In genomic region chr21:43646550-43647260, GRCh38 we compare ENCODE assay signal across 8 cellular contexts. TPM values are rescaled to one million over a fixed set of nuclear protein-coding genes. Genes with fewer than 3 reads are reported as not detected.
DNase-seq lines count a peak whose midpoint lies in the region; ATAC-seq and TF ChIP-seq lines count a peak whose summit lies in the region.

No MANE protein-coding gene starts in this region.

- DNase-seq in DMS153 treated with DMSO at 0.1 percent for 48 hours (lab: John Stamatoyannopoulos, UW; ENCODE audit: unreplicated experiment), result peak; percentile 93
- DNase-seq in HFF-Myc (ENCODE audit: extremely low read depth, low read depth), result peak; percentile 75
- peak; percentile 74 for DNase-seq in NCI-H146 treated with DMSO at 0.1 percent for 48 hours (lab: John Stamatoyannopoulos, UW; ENCODE audit: unreplicated experiment)
- peak; percentile 98 for DNase-seq in SW480 (ENCODE audit: low spot score)
- peak; percentile 87 for DNase-seq in activated naive CD8-positive, alpha-beta T cell treated with anti-CD3 and anti-CD28 coated beads, Interleukin-2, amount 50 U/mL, for 24 hours
- peak; percentile 89 to 94 (median 92) for DNase-seq in heart left ventricle
- peak; percentile 80 for DNase-seq in pulmonary artery endothelial cell (ENCODE audit: low read depth, low spot score)
- DNase-seq in aorta, result peak; percentile 93 to 95

- no peaks in the 10 kb centered on the region for H3K36me3 ChIP-seq in heart left ventricle
- no peaks in the 10 kb centered on the region for H3K36me3 ChIP-seq in aorta (ENCODE audit: control insufficient read depth in 1 of 2, insufficient read depth in 2 of 2, low read length in 1 of 2)

- peaks cover 23% of the 10 kb centered on the region for H3K4me1 Mint-ChIP-seq in activated naive CD8-positive, alpha-beta T cell treated with anti-CD3 and anti-CD28 coated beads, Interleukin-2, amount 50 U/mL, for 24 hours

- no peak for TF ChIP-seq POLR2A in heart left ventricle (IDR thresholded peaks at IDR 0.05)

- H3K27me3 Mint-ChIP-seq in activated naive CD8-positive, alpha-beta T cell treated with anti-CD3 and anti-CD28 coated beads, Interleukin-2, amount 50 U/mL, for 24 hours, result peaks cover 2% of the 10 kb centered on the region

- H3K9me3 ChIP-seq in heart left ventricle (no peaks in the 10 kb centered on the region), aorta (ENCODE audit: control insufficient read depth, low read length) (no peaks in the 10 kb centered on the region)

- H3K27me3 ChIP-seq in heart left ventricle (no peaks in the 10 kb centered on the region), aorta (ENCODE audit: control insufficient read depth in 1 of 2, insufficient read depth in 2 of 2, low read length in 1 of 2) (no peaks in the 10 kb centered on the region)

- ATAC-seq in activated naive CD8-positive, alpha-beta T cell treated with anti-CD3 and anti-CD28 coated beads, Interleukin-2, amount 50 U/mL, for 24 hours, result peak; percentile 99
- ATAC-seq in heart left ventricle (peak; percentile 91 to 97 (median 96)), aorta (ENCODE audit: low FRiP score) (peak; percentile 98)

- TF ChIP-seq CTCF in HFF-Myc (IDR thresholded peaks at IDR 0.05; ENCODE audit: low read depth, low read length, missing control alignments) (peak; percentile 96), heart left ventricle (IDR thresholded peaks at IDR 0.05) (peak; percentile 99 to 100 (median 99))

- 19 to 22% (median 20%) methylated on average over 7 of the region's 7 CpGs for WGBS in heart left ventricle, 4 donors
- 24% methylated on average over 7 of the region's 7 CpGs for WGBS in aorta, 2 donors

- intact Hi-C loops in heart left ventricle (cut with DNase I), result loop anchor here in 2 of 10 donors (5.0 to 10.0 kb wide), 4 partner anchors 34 to 732 kb away; no protein-coding TSS in a partner anchor
- intact Hi-C loops in aorta (cut with DNase I), result no loop called here

- H3K36me3 Mint-ChIP-seq in activated naive CD8-positive, alpha-beta T cell treated with anti-CD3 and anti-CD28 coated beads, Interleukin-2, amount 50 U/mL, for 24 hours (ENCODE audit: low read depth), result no peaks in the 10 kb centered on the region

- no peak overlapping the region for H3K27ac Mint-ChIP-seq in activated naive CD8-positive, alpha-beta T cell treated with anti-CD3 and anti-CD28 coated beads, Interleukin-2, amount 50 U/mL, for 24 hours

- H3K9me3 Mint-ChIP-seq in activated naive CD8-positive, alpha-beta T cell treated with anti-CD3 and anti-CD28 coated beads, Interleukin-2, amount 50 U/mL, for 24 hours, result no peaks in the 10 kb centered on the region

- H3K4me3 ChIP-seq in HFF-Myc (replicated peaks; ENCODE audit: low read depth, low read length) (no peak overlapping the region), heart left ventricle (peak overlapping the region in 1 of 12 donors; percentile 19), aorta (ENCODE audit: low read length in 2 of 2) (no peak overlapping the region)

- H3K4me3 Mint-ChIP-seq in activated naive CD8-positive, alpha-beta T cell treated with anti-CD3 and anti-CD28 coated beads, Interleukin-2, amount 50 U/mL, for 24 hours, result no peak overlapping the region

- peak overlapping the region in 9 of 12 donors; percentile 11 to 77 (median 52) for H3K27ac ChIP-seq in heart left ventricle
- no peak overlapping the region for H3K27ac ChIP-seq in aorta (ENCODE audit: low read depth in 1 of 2, low read length in 2 of 2)

- peaks cover 0 to 23% (median 10%) of the 10 kb centered on the region in 12 donors for H3K4me1 ChIP-seq in heart left ventricle
- no peaks in the 10 kb centered on the region for H3K4me1 ChIP-seq in aorta (ENCODE audit: control insufficient read depth in 1 of 2, insufficient read depth in 2 of 2, low read length in 2 of 2)

RNA-seq across cellular contexts. Expression of gene HSF2BP, which starts 12.6 kb away (rescaled TPM):
- total RNA-seq in heart left ventricle, result under 1 TPM in 1 of 9 donors, not detected in 8; 0.32 TPM
- polyA plus RNA-seq in heart left ventricle, result under 1 TPM; 0.08 to 0.19 TPM
- 0.53 and 1.7 TPM in 2 replicates for total RNA-seq in pulmonary artery endothelial cell
- under 1 TPM in 1 of 2 donors, not detected in 1; 0.51 TPM for total RNA-seq in aorta
- not detected for polyA plus RNA-seq in aorta

RNA-seq across cellular contexts. Expression of gene RRP1B, which starts 12.7 kb away (rescaled TPM):
- total RNA-seq in heart left ventricle, result 10 to 100 TPM in 4 of 9 donors, 1 to 10 TPM in 5; 6.6 to 16.1 (median 9.5) TPM
- polyA plus RNA-seq in heart left ventricle, result 1 to 10 TPM; 3.6 to 9.8 TPM
- total RNA-seq in pulmonary artery endothelial cell, result 44.3 and 44.8 TPM in 2 replicates
- 10 to 100 TPM; 15.9 to 16.4 TPM for total RNA-seq in aorta
- 1 to 10 TPM; 4.9 to 5.9 TPM for polyA plus RNA-seq in aorta

Comparison
In these comparisons a context has a peak if more than half of its experiments do, and no peak if none do; other contexts are left out.
1. H3K27ac ChIP-seq: peak in heart left ventricle (9 of 12); none in aorta (0 of 2).
2. Peak in every context shown above with its lines, with median percentiles within 50 percentile points of each other: DNase-seq and ATAC-seq.